Comparison of ENCODE assay signal across 1 cellular context in the genomic region with DNA sequence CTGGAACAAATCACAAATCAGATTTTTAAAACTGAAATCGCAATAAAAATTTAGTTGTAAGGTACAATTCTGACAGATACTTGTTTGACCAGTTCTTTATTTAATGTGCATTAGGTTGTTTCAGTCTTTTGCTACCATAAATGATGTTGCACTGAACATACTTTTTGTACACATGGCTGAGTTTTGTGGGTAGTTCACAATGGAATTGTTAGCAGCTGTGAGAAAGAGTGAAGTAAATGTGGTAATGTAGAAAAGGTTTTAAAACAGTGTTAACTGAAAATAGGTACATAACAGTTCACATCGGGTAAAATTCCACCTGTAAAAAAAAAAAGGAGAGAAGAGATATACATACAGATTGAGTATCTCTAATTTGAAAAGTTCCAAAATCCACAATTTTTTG.
TF ChIP-seq lines count a peak whose summit lies in the region.

No MANE protein-coding gene starts in this region.

TF ChIP-seq in GM12878, 131 proteins besides CTCF, POLR2A, EP300 and RAD21 (continued from another document):
- TF ChIP-seq ZBTB4 (CRISPR knock-in tag; IDR thresholded peaks at IDR 0.05), result no peak
- TF ChIP-seq RELB (IDR thresholded peaks at IDR 0.05; ENCODE audit: low read depth), result 0 out of 2 replicates have a peak, but pooled peaks have one; percentile 29
- TF ChIP-seq ZZZ3 (IDR thresholded peaks at IDR 0.05; ENCODE audit: control insufficient read depth, insufficient read length, low read depth), result no peak
- TF ChIP-seq SIN3A (IDR thresholded peaks at IDR 0.05; ENCODE audit: low read depth, low read length), result no peak
- no peak for TF ChIP-seq RB1 (IDR thresholded peaks at IDR 0.05; ENCODE audit: borderline replicate concordance)
- no peak for TF ChIP-seq CBFB (IDR thresholded peaks at IDR 0.05; ENCODE audit: low read depth)
- no peak for TF ChIP-seq ELK1 (IDR thresholded peaks at IDR 0.05; ENCODE audit: low read depth, low read length)
- TF ChIP-seq NFIC (IDR thresholded peaks at IDR 0.05; ENCODE audit: low read depth, low read length), result peak; percentile 29; the same call in 1 of the 2 replicates
- TF ChIP-seq LARP7 (IDR thresholded peaks at IDR 0.05), result no peak
- TF ChIP-seq TCF3 (IDR thresholded peaks at IDR 0.05; ENCODE audit: borderline replicate concordance, insufficient read depth, low read depth, low read length), result no peak
- TF ChIP-seq, protein P1, sequence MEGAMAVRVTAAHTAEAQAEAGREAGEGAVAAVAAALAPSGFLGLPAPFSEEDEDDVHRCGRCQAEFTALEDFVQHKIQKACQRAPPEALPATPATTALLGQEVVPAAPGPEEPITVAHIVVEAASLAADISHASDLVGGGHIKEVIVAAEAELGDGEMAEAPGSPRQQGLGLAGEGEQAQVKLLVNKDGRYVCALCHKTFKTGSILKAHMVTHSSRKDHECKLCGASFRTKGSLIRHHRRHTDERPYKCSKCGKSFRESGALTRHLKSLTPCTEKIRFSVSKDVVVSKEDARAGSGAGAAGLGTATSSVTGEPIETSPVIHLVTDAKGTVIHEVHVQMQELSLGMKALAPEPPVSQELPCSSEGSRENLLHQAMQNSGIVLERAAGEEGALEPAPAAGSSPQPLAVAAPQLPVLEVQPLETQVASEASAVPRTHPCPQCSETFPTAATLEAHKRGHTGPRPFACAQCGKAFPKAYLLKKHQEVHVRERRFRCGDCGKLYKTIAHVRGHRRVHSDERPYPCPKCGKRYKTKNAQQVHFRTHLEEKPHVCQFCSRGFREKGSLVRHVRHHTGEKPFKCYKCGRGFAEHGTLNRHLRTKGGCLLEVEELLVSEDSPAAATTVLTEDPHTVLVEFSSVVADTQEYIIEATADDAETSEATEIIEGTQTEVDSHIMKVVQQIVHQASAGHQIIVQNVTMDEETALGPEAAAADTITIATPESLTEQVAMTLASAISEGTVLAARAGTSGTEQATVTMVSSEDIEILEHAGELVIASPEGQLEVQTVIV (IDR thresholded peaks at IDR 0.05; ENCODE audit: borderline replicate concordance, partially characterized antibody), result no peak
- TF ChIP-seq PAX8 (IDR thresholded peaks at IDR 0.05), result no peak
- TF ChIP-seq ZBTB33 (IDR thresholded peaks at IDR 0.05), result no peak
- TF ChIP-seq, protein P2, sequence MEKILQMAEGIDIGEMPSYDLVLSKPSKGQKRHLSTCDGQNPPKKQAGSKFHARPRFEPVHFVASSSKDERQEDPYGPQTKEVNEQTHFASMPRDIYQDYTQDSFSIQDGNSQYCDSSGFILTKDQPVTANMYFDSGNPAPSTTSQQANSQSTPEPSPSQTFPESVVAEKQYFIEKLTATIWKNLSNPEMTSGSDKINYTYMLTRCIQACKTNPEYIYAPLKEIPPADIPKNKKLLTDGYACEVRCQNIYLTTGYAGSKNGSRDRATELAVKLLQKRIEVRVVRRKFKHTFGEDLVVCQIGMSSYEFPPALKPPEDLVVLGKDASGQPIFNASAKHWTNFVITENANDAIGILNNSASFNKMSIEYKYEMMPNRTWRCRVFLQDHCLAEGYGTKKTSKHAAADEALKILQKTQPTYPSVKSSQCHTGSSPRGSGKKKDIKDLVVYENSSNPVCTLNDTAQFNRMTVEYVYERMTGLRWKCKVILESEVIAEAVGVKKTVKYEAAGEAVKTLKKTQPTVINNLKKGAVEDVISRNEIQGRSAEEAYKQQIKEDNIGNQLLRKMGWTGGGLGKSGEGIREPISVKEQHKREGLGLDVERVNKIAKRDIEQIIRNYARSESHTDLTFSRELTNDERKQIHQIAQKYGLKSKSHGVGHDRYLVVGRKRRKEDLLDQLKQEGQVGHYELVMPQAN (conservative IDR thresholded peaks at IDR 0.05), result no peak
- TF ChIP-seq MXI1 (IDR thresholded peaks at IDR 0.05; ENCODE audit: low read depth, low read length), result no peak
- peak; percentile 32; the same call in 1 of the 2 replicates for TF ChIP-seq ZNF384 (IDR thresholded peaks at IDR 0.05; ENCODE audit: borderline replicate concordance, low read depth, low read length)
